In genomic region chr7:117716707-117717294, GRCh38 we compare ENCODE assay signal across 25 cellular contexts.
DNase-seq lines count a peak whose midpoint lies in the region; ATAC-seq, FAIRE-seq and TF ChIP-seq lines count a peak whose summit lies in the region.
"Had no signal": no experiment of that assay in that cellular context is flagged by ENCODE, and none has a peak within 500 bp of the region (broad histone marks: within the 10 kb centered on the region; RNA-seq: fewer than 3 reads in every experiment).

No MANE protein-coding gene starts in this region.

- peaks cover 9% of the 10 kb centered on the region for H3K4me1 Mint-ChIP-seq in astrocyte (ENCODE audit: low read depth, unreplicated experiment)
- H3K4me1 Mint-ChIP-seq in activated CD4-positive, alpha-beta memory T cell treated with anti-CD3 and anti-CD28 coated beads for 36 hours (ENCODE audit: low read depth), result no peaks in the 10 kb centered on the region
- H3K4me1 Mint-ChIP-seq: CD14-positive monocyte, naive B cell had no signal

- no peak overlapping the region for H3K4me3 Mint-ChIP-seq in astrocyte (ENCODE audit: unreplicated experiment)
- H3K4me3 Mint-ChIP-seq in activated CD4-positive, alpha-beta memory T cell treated with anti-CD3 and anti-CD28 coated beads for 36 hours, result no peak overlapping the region
- H3K4me3 Mint-ChIP-seq: activated naive CD4-positive, alpha-beta T cell treated with anti-CD3 and anti-CD28 coated beads for 36 hours; CD14-positive monocyte had no signal

- POLR2A ChIA-PET in activated CD4-positive, alpha-beta memory T cell treated with anti-CD3 and anti-CD28 coated beads for 36 hours (lab: Charles Lee), result no interaction called here

- H4K20me1 ChIP-seq in DND-41 (ENCODE audit: insufficient read depth, low read length), result no peaks in the 10 kb centered on the region
- H4K20me1 ChIP-seq in astrocyte (ENCODE audit: insufficient read depth, low read length), result no peaks in the 10 kb centered on the region

- no peak overlapping the region for H3K27ac ChIP-seq in DND-41 (ENCODE audit: low read length)
- H3K27ac ChIP-seq in astrocyte (ENCODE audit: low read depth, low read length), result no peak overlapping the region
- H3K27ac ChIP-seq in prostate gland, result no peak overlapping the region
- H3K27ac ChIP-seq: HL-60, Peyer's patch, transverse colon had no signal

- H3K4me1 ChIP-seq in DND-41 (ENCODE audit: insufficient read depth, low read length), result peaks cover 46% of the 10 kb centered on the region
- no peaks in the 10 kb centered on the region for H3K4me1 ChIP-seq in astrocyte (ENCODE audit: insufficient read depth, low read length)
- no peaks in the 10 kb centered on the region for H3K4me1 ChIP-seq in prostate gland (replicated peaks)

- H3K9me3 Mint-ChIP-seq in astrocyte (ENCODE audit: unreplicated experiment), result no peaks in the 10 kb centered on the region
- H3K9me3 Mint-ChIP-seq in activated CD4-positive, alpha-beta memory T cell treated with anti-CD3 and anti-CD28 coated beads for 36 hours, result no peaks in the 10 kb centered on the region
- H3K9me3 Mint-ChIP-seq: activated naive CD4-positive, alpha-beta T cell treated with anti-CD3 and anti-CD28 coated beads for 36 hours; CD14-positive monocyte; naive B cell had no signal

- H3K36me3 ChIP-seq in DND-41 (ENCODE audit: insufficient read depth, low read length) (no peaks in the 10 kb centered on the region), astrocyte (ENCODE audit: insufficient read depth, low read length) (no peaks in the 10 kb centered on the region), prostate gland (no peaks in the 10 kb centered on the region)
- H3K36me3 ChIP-seq: Peyer's patch, transverse colon had no signal

- no peak for DNase-seq in DND-41
- no peak for DNase-seq in astrocyte (ENCODE audit: low read depth)
- DNase-seq in kidney tubule cell (ENCODE audit: low spot score), result peak; percentile 94
- peak; percentile 99 for DNase-seq in renal cortical epithelial cell (ENCODE audit: low read depth)
- DNase-seq in activated CD4-positive, alpha-beta memory T cell treated with anti-CD3 and anti-CD28 coated beads for 36 hours, result no peak
- no peak for DNase-seq in activated gamma-delta T cell treated with Interleukin-2 at 50 U/mL for 16 hours
- DNase-seq in NOMO-1 treated with DMSO at 0.1 percent for 48 hours (lab: John Stamatoyannopoulos, UW; ENCODE audit: unreplicated experiment), result no peak
- no peak for DNase-seq in prostate gland (ENCODE audit: low spot score)
- DNase-seq: activated CD4-positive, alpha-beta T cell treated with anti-CD3 and anti-CD28 coated beads, Interleukin-2, amount 50 U/mL, for 1 hour; activated naive CD4-positive, alpha-beta T cell treated with anti-CD3 and anti-CD28 coated beads for 36 hours; effector CD4-positive, alpha-beta T cell; erythroblast; head of caudate nucleus; Kasumi-1; left cardiac atrium; MV-4-11; naive B cell; NCI-H510A; stimulated activated CD4-positive, alpha-beta T cell treated with anti-CD3 and anti-CD28 coated beads, Interleukin-1b, Interleukin-23, amount 100 ng/mL, for 48 hours; T1000; transverse colon had no signal

- H3K27ac Mint-ChIP-seq in astrocyte (ENCODE audit: unreplicated experiment), result peak overlapping the region; percentile 64
- no peak overlapping the region for H3K27ac Mint-ChIP-seq in activated CD4-positive, alpha-beta memory T cell treated with anti-CD3 and anti-CD28 coated beads for 36 hours
- H3K27ac Mint-ChIP-seq: activated naive CD4-positive, alpha-beta T cell treated with anti-CD3 and anti-CD28 coated beads for 36 hours; CD14-positive monocyte; naive B cell had no signal

- H3K9ac ChIP-seq in DND-41 (ENCODE audit: low read depth, low read length) (no peak overlapping the region), astrocyte (ENCODE audit: low read length) (no peak overlapping the region)

- TF ChIP-seq CTCF in DND-41 (IDR thresholded peaks at IDR 0.05; ENCODE audit: borderline replicate concordance, extremely low read depth, low read length, poor library complexity, severe bottlenecking) (no peak), astrocyte (IDR thresholded peaks at IDR 0.05; ENCODE audit: insufficient read depth, low read depth, low read length) (no peak), prostate gland (IDR thresholded peaks at IDR 0.05) (no peak)

- no peaks in the 10 kb centered on the region for H3K79me2 ChIP-seq in DND-41 (ENCODE audit: insufficient read depth, low read length)
- H3K79me2 ChIP-seq in astrocyte (ENCODE audit: insufficient read depth, low read length), result no peaks in the 10 kb centered on the region

- FAIRE-seq in astrocyte (lab: Jason Lieb, UNC), result no peak

- WGBS in prostate gland, result 53% methylated on average over 5 of the region's 5 CpGs

- intact Hi-C loops in activated CD4-positive, alpha-beta memory T cell treated with anti-CD3 and anti-CD28 coated beads for 36 hours (cut with micrococcal nuclease), result loop anchor here (2.0 to 10.0 kb wide), 3 partner anchors 262 to 504 kb away; no protein-coding TSS in a partner anchor
- intact Hi-C loops in prostate gland (cut with DNase I), result loop anchor here (5.0 kb wide), 2 partner anchors 260 to 314 kb away; no protein-coding TSS in a partner anchor

- CTCF ChIA-PET in activated CD4-positive, alpha-beta memory T cell treated with anti-CD3 and anti-CD28 coated beads for 36 hours (lab: Charles Lee), result interaction anchor here (2.0 kb wide), 1 partner anchor 258 kb away, joined by 8 read pairs; no protein-coding TSS in a partner anchor

- H3K36me3 Mint-ChIP-seq in astrocyte (ENCODE audit: low read depth, unreplicated experiment), result no peaks in the 10 kb centered on the region
- no peaks in the 10 kb centered on the region for H3K36me3 Mint-ChIP-seq in activated CD4-positive, alpha-beta memory T cell treated with anti-CD3 and anti-CD28 coated beads for 36 hours
- H3K36me3 Mint-ChIP-seq: CD14-positive monocyte, naive B cell had no signal

- H3K4me2 ChIP-seq in DND-41 (ENCODE audit: insufficient read depth, low read length), result no peak overlapping the region
- no peak overlapping the region for H3K4me2 ChIP-seq in astrocyte (ENCODE audit: low read length)
- H3K4me2 ChIP-seq: smooth muscle cell had no signal

- H3K27me3 Mint-ChIP-seq in astrocyte (ENCODE audit: low read depth, unreplicated experiment), result no peaks in the 10 kb centered on the region
- H3K27me3 Mint-ChIP-seq in activated CD4-positive, alpha-beta memory T cell treated with anti-CD3 and anti-CD28 coated beads for 36 hours, result no peaks in the 10 kb centered on the region

- no peak for ATAC-seq in DND-41 (ENCODE audit: insufficient read depth, low read depth)
- ATAC-seq: left cardiac atrium had no signal

- no peaks in the 10 kb centered on the region for H3K9me3 ChIP-seq in DND-41 (ENCODE audit: insufficient read depth, low read length, severe bottlenecking)
- no peaks in the 10 kb centered on the region for H3K9me3 ChIP-seq in astrocyte (ENCODE audit: insufficient read depth, low read depth, low read length)
- H3K9me3 ChIP-seq in prostate gland, result no peaks in the 10 kb centered on the region
- H3K9me3 ChIP-seq: Peyer's patch, transverse colon had no signal

- H2AFZ ChIP-seq in DND-41 (ENCODE audit: low read depth, low read length) (peak overlapping the region; percentile 20; the same call in 1 of the 2 replicates), astrocyte (ENCODE audit: low read depth, low read length) (no peak overlapping the region)

- no peak for TF ChIP-seq POLR2A in prostate gland (IDR thresholded peaks at IDR 0.05)

- no peak overlapping the region for H3K4me3 ChIP-seq in DND-41 (ENCODE audit: low read depth in 1 of 2, low read length in 2 of 2)
- no peak overlapping the region for H3K4me3 ChIP-seq in astrocyte (ENCODE audit: insufficient read depth, low read depth, low read length)
- no peak overlapping the region for H3K4me3 ChIP-seq in prostate gland
- H3K4me3 ChIP-seq: Peyer's patch, smooth muscle cell, transverse colon had no signal

- no peaks in the 10 kb centered on the region for H3K27me3 ChIP-seq in DND-41 (ENCODE audit: insufficient read depth, low read length, poor library complexity)
- no peaks in the 10 kb centered on the region for H3K27me3 ChIP-seq in astrocyte (ENCODE audit: insufficient read depth, low read length)
- H3K27me3 ChIP-seq in prostate gland (replicated peaks; ENCODE audit: insufficient read depth), result no peaks in the 10 kb centered on the region
- H3K27me3 ChIP-seq: Peyer's patch, transverse colon had no signal

Comparison
In these comparisons a context has a peak if more than half of its experiments do, and no peak if none do; other contexts are left out.
1. DNase-seq: peak in kidney tubule cell (single experiment) and renal cortical epithelial cell (single experiment); none in DND-41 (single experiment), astrocyte (single experiment), activated CD4-positive, alpha-beta memory T cell treated with anti-CD3 and anti-CD28 coated beads for 36 hours (single experiment), activated gamma-delta T cell treated with Interleukin-2 at 50 U/mL for 16 hours (single experiment), NOMO-1 treated with DMSO at 0.1 percent for 48 hours (single experiment) and prostate gland (single experiment).